ENCODE assay signal across 9 cellular contexts in the genomic region with DNA sequence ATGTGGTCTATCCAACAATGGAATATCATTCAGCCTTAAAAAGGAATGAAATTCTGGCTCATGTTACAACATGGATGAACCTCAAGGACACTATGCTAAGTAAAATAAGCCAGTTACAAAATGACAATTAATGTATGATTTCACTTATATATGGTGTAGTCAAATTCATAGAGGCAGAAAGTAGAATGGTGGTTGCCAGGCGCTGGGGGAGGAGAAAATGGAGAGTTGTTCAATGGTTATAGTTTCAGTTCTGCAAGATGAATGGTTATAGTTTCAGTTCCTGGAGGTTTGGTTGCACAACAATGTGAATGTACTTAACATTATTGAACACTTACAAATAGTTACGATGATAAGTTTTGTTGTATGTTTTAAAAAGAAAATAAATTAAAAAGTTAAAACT.
DNase-seq lines count a peak whose midpoint lies in the region; ATAC-seq and TF ChIP-seq lines count a peak whose summit lies in the region.
"Had no signal": no experiment of that assay in that cellular context is flagged by ENCODE, and none has a peak within 500 bp of the region (broad histone marks: within the 10 kb centered on the region; RNA-seq: fewer than 3 reads in every experiment).

No MANE protein-coding gene starts in this region.

- WGBS in heart right ventricle, 2 donors: 91 to 93% methylated on average over 2 of the region's 2 CpGs

- intact Hi-C loops in heart right ventricle (cut with DNase I): no loop called here

- peak; percentile 78 for ATAC-seq in GM19324 (IDR thresholded peaks at IDR 0.05; ENCODE audit: low FRiP score, unreplicated experiment)
- peak; percentile 83 for ATAC-seq in HG02970 (IDR thresholded peaks at IDR 0.05; ENCODE audit: low FRiP score, unreplicated experiment)
- ATAC-seq in heart right ventricle: no peak

- peaks cover 0 to 34% (median 8%) of the 10 kb centered on the region in 11 donors for H3K9me3 ChIP-seq in heart right ventricle

- no peak overlapping the region for H3K4me3 ChIP-seq in GM06990 (replicated peaks; ENCODE audit: low read depth, low read length)
- no peak overlapping the region for H3K4me3 ChIP-seq in heart right ventricle

- DNase-seq in GM06990 (ENCODE audit: extremely low read depth, insufficient read length): peak; percentile 10
- DNase-seq in NOMO-1 treated with DMSO at 0.1 percent for 48 hours (lab: John Stamatoyannopoulos, UW; ENCODE audit: unreplicated experiment): peak; percentile 95
- no peak for DNase-seq in DMS 273 (lab: John Stamatoyannopoulos, UW; ENCODE audit: unreplicated experiment)
- no peak for DNase-seq in NCI-H1048 (lab: John Stamatoyannopoulos, UW)
- DNase-seq in heart right ventricle: no peak
- DNase-seq in activated CD8-positive, alpha-beta memory T cell treated with anti-CD3 and anti-CD28 coated beads, Interleukin-2, amount 50 U/mL, for 4 hours: no peak
- DNase-seq: amygdala had no signal

- H3K27me3 ChIP-seq in GM06990 (replicated peaks; ENCODE audit: control insufficient read depth, insufficient read depth, low read length): no peaks in the 10 kb centered on the region
- no peaks in the 10 kb centered on the region for H3K27me3 ChIP-seq in heart right ventricle

- H3K4me1 ChIP-seq in heart right ventricle: peaks cover 0 to 17% (median 0%) of the 10 kb centered on the region in 9 donors

- H3K36me3 ChIP-seq in GM06990 (ENCODE audit: control insufficient read depth, insufficient read depth, low read length) (no peaks in the 10 kb centered on the region), heart right ventricle (no peaks in the 10 kb centered on the region)

- TF ChIP-seq CTCF in GM06990 (IDR thresholded peaks at IDR 0.05; ENCODE audit: insufficient read depth, low read length, poor library complexity, severe bottlenecking) (no peak), heart right ventricle (IDR thresholded peaks at IDR 0.05) (no peak)

- H3K27ac ChIP-seq in heart right ventricle: peak overlapping the region in 1 of 10 donors; percentile 69

Comparison
In these comparisons a context has a peak if more than half of its experiments do, and no peak if none do; other contexts are left out.
1. DNase-seq: peak in GM06990 (single experiment) and NOMO-1 treated with DMSO at 0.1 percent for 48 hours (single experiment); none in DMS 273 (single experiment), NCI-H1048 (single experiment), heart right ventricle (0 of 2) and activated CD8-positive, alpha-beta memory T cell treated with anti-CD3 and anti-CD28 coated beads, Interleukin-2, amount 50 U/mL, for 4 hours (single experiment).
2. ATAC-seq: peak in GM19324 (single experiment) and HG02970 (single experiment); none in heart right ventricle (0 of 8).